Comparison of ENCODE assay signal across 10 cellular contexts in the genomic region with DNA sequence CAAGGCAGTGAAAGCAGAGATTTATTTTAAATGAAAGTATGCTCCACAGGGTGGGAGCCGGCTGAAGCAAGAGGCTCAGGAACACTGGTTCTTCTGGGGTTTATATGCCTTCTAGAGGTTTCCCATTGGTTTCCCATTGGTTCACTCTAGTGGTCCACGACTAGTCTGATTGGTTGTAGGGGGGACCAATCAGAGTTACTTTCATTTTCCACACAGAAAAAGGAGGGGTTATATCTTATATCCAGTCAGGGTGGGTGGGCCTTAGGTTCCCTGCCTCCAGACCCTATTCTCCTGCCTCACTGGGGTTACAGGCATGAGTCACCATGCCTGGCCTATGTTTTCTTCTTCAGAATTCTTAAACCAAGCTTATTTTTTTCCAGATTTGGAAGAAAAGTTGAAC.
DNase-seq lines count a peak whose midpoint lies in the region; ATAC-seq, FAIRE-seq and TF ChIP-seq lines count a peak whose summit lies in the region.
"Had no signal": no experiment of that assay in that cellular context is flagged by ENCODE, and none has a peak within 500 bp of the region (broad histone marks: within the 10 kb centered on the region; RNA-seq: fewer than 3 reads in every experiment).

No MANE protein-coding gene starts in this region.

- no peak for TF ChIP-seq POLR2A in K562 (conservative IDR thresholded peaks at IDR 0.05)

- no peak for TF ChIP-seq RAD21 in K562 (CRISPR knock-in tag; conservative IDR thresholded peaks at IDR 0.05 in 1 of 2, IDR thresholded peaks at IDR 0.05 in 1 of 2)

- no peak overlapping the region for H3K9ac ChIP-seq in K562 (ENCODE audit: insufficient read depth in 1 of 2, low read depth in 2 of 2, low read length in 2 of 2)

- H2AFZ ChIP-seq in K562 (ENCODE audit: low read depth, low read length): no peak overlapping the region

- no peak overlapping the region for H3K4me2 ChIP-seq in K562 (ENCODE audit: insufficient read depth, low read length)

- POLR2A ChIA-PET in K562 (lab: Yijun Ruan, JAX): interaction anchor here (0.7 to 1.2 kb wide), 2 partner anchors 22 to 102 kb away, joined by 3 read pairs; no protein-coding TSS in a partner anchor

- 70% methylated on average over 2 of the region's 2 CpGs for WGBS in K562 (ENCODE audit: insufficient coverage, low coverage, missing lambda C conversion rate)
- 96 to 100% methylated on average over 2 of the region's 2 CpGs for WGBS in lung, 2 donors

- no peak overlapping the region for H3K27ac ChIP-seq in K562 (ENCODE audit: extremely low read depth, low read depth, low read length)
- peak overlapping the region; percentile 18 to 92 for H3K27ac ChIP-seq in lung (ENCODE audit: low read depth in 1 of 2, low read length in 1 of 2)

- no peak for TF ChIP-seq CTCF in K562 (IDR thresholded peaks at IDR 0.05 in 2 of 3, conservative IDR thresholded peaks at IDR 0.05 in 1 of 3; ENCODE audit: insufficient read depth in 2 of 3, low read depth in 1 of 3, low read length in 3 of 3)
- no peak for TF ChIP-seq CTCF in lung (IDR thresholded peaks at IDR 0.05; ENCODE audit: control extremely low read depth, extremely low read depth)

- CTCF ChIA-PET in K562 (lab: Yijun Ruan, JAX; ENCODE audit: low intra/inter-chr PET ratio): no interaction called here

- in situ Hi-C loops in K562 (cut with MboI): loop anchor here (25.0 kb wide), 1 partner anchor 607 kb away; no protein-coding TSS in a partner anchor

- peaks cover 0 to 4% of the 10 kb centered on the region in 2 experiments; a peak in 1 of 5 replicates for H3K4me1 ChIP-seq in K562 (replicated peaks in 1 of 2; ENCODE audit: control insufficient read depth in 2 of 2, insufficient read depth in 2 of 2, low read length in 2 of 2)
- peaks cover 12 to 24% of the 10 kb centered on the region in 2 donors for H3K4me1 ChIP-seq in lung (ENCODE audit: control insufficient read depth in 2 of 2, insufficient read depth in 2 of 2, low read length in 2 of 2)

- peak; percentile 20 for DNase-seq in AG08395 (ENCODE audit: low spot score)
- peak; percentile 66 for DNase-seq in HK-2 (ENCODE audit: unreplicated experiment)
- peak in 2 of 4 experiments; percentile 37 to 60 for DNase-seq in K562 (ENCODE audit: extremely low read depth in 1 of 4, low spot score in 3 of 4)
- no peak for DNase-seq in lung (ENCODE audit: low spot score)
- DNase-seq in stimulated activated naive CD4-positive, alpha-beta T cell (lab: John Stamatoyannopoulos, UW): no peak
- DNase-seq in T-helper 9 cell: no peak
- DNase-seq in D341Med (ENCODE audit: low spot score): no peak
- no peak for DNase-seq in NCI-H1694 (lab: John Stamatoyannopoulos, UW)
- DNase-seq: activated CD4-positive, alpha-beta T cell treated with anti-CD3 and anti-CD28 coated beads, Interleukin-2, amount 10 ng/mL, durations not matched to agents 7 days and 5 days; naive B cell had no signal

- ATAC-seq in K562 (peak; percentile 94), lung (ENCODE audit: insufficient read depth, low FRiP score) (no peak)

- no peaks in the 10 kb centered on the region; the same call in 2 of the 3 replicates for H3K79me2 ChIP-seq in K562 (ENCODE audit: control insufficient read depth, insufficient read depth, low read length)

- H4K20me1 ChIP-seq in K562 (replicated peaks; ENCODE audit: control insufficient read depth, insufficient read depth, low read length): no peaks in the 10 kb centered on the region

- intact Hi-C loops in K562 (cut with micrococcal nuclease): no loop called here

- H3K9me1 ChIP-seq in K562 (ENCODE audit: control insufficient read depth, insufficient read depth, low read length): no peaks in the 10 kb centered on the region

- BruUV-seq in K562 (replicated peaks; lab: Mats Ljungman, UMichigan): no TSS peak

- peaks cover 81% of the 10 kb centered on the region for H3K36me3 ChIP-seq in K562 (ENCODE audit: control insufficient read depth, insufficient read depth, low read length)
- H3K36me3 ChIP-seq in lung (ENCODE audit: control insufficient read depth in 2 of 2, insufficient read depth in 2 of 2, low read length in 2 of 2): peaks cover 23% of the 10 kb centered on the region in 2 donors

- H3K9me3 ChIP-seq in K562 (replicated peaks; ENCODE audit: control insufficient read depth, insufficient read depth, low read depth, low read length) (no peaks in the 10 kb centered on the region), lung (ENCODE audit: control insufficient read depth in 2 of 2, insufficient read depth in 1 of 2, low read length in 1 of 2) (no peaks in the 10 kb centered on the region)

- H3K27me3 ChIP-seq in K562 (ENCODE audit: control insufficient read depth in 2 of 2, insufficient read depth in 2 of 2, low read length in 2 of 2): no peaks in the 10 kb centered on the region
- H3K27me3 ChIP-seq in lung (ENCODE audit: control insufficient read depth, insufficient read depth): no peaks in the 10 kb centered on the region

- no peak for TF ChIP-seq EP300 in K562 (IDR thresholded peaks at IDR 0.05; ENCODE audit: low read length)

- peak; percentile 70 for FAIRE-seq in K562 (lab: Jason Lieb, UNC)

- H3K4me3 ChIP-seq in K562 (no peak overlapping the region), lung (no peak overlapping the region)

TF ChIP-seq in K562, 482 proteins besides CTCF, POLR2A, EP300 and RAD21:
- TF ChIP-seq RBM25 (IDR thresholded peaks at IDR 0.05; ENCODE audit: low read depth, low read length, severe bottlenecking) (peak; percentile 27), FOS (IDR thresholded peaks at IDR 0.05; ENCODE audit: extremely low read depth, insufficient read length) (peak; percentile 52), NFYB (IDR thresholded peaks at IDR 0.05; ENCODE audit: extremely low read depth, insufficient read length) (peak; percentile 62), PKNOX1 (IDR thresholded peaks at IDR 0.05) (peak; percentile 53; the same call in 1 of the 2 replicates), POLR2AphosphoS5 (IDR thresholded peaks at IDR 0.05; ENCODE audit: control insufficient read depth, insufficient read depth, low read depth, low read length) (0 out of 2 replicates have a peak, but pooled peaks have one; percentile 14)
- TF ChIP-seq, protein P1, sequence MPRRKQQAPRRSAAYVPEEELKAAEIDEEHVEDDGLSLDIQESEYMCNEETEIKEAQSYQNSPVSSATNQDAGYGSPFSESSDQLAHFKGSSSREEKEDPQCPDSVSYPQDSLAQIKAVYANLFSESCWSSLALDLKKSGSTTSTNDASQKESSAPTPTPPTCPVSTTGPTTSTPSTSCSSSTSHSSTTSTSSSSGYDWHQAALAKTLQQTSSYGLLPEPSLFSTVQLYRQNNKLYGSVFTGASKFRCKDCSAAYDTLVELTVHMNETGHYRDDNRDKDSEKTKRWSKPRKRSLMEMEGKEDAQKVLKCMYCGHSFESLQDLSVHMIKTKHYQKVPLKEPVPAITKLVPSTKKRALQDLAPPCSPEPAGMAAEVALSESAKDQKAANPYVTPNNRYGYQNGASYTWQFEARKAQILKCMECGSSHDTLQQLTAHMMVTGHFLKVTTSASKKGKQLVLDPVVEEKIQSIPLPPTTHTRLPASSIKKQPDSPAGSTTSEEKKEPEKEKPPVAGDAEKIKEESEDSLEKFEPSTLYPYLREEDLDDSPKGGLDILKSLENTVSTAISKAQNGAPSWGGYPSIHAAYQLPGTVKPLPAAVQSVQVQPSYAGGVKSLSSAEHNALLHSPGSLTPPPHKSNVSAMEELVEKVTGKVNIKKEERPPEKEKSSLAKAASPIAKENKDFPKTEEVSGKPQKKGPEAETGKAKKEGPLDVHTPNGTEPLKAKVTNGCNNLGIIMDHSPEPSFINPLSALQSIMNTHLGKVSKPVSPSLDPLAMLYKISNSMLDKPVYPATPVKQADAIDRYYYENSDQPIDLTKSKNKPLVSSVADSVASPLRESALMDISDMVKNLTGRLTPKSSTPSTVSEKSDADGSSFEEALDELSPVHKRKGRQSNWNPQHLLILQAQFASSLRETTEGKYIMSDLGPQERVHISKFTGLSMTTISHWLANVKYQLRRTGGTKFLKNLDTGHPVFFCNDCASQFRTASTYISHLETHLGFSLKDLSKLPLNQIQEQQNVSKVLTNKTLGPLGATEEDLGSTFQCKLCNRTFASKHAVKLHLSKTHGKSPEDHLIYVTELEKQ (CRISPR knock-in tag; IDR thresholded peaks at IDR 0.05): no peak
- TF ChIP-seq, protein P2, sequence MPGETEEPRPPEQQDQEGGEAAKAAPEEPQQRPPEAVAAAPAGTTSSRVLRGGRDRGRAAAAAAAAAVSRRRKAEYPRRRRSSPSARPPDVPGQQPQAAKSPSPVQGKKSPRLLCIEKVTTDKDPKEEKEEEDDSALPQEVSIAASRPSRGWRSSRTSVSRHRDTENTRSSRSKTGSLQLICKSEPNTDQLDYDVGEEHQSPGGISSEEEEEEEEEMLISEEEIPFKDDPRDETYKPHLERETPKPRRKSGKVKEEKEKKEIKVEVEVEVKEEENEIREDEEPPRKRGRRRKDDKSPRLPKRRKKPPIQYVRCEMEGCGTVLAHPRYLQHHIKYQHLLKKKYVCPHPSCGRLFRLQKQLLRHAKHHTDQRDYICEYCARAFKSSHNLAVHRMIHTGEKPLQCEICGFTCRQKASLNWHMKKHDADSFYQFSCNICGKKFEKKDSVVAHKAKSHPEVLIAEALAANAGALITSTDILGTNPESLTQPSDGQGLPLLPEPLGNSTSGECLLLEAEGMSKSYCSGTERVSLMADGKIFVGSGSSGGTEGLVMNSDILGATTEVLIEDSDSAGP (CRISPR knock-in tag; IDR thresholded peaks at IDR 0.05): no peak

Comparison
In these comparisons a context has a peak if more than half of its experiments do, and no peak if none do; other contexts are left out.
1. DNase-seq: peak in AG08395 (single experiment) and HK-2 (single experiment); none in lung (single experiment), stimulated activated naive CD4-positive, alpha-beta T cell (0 of 6), T-helper 9 cell (single experiment), D341Med (single experiment) and NCI-H1694 (single experiment).